In the genomic region with DNA sequence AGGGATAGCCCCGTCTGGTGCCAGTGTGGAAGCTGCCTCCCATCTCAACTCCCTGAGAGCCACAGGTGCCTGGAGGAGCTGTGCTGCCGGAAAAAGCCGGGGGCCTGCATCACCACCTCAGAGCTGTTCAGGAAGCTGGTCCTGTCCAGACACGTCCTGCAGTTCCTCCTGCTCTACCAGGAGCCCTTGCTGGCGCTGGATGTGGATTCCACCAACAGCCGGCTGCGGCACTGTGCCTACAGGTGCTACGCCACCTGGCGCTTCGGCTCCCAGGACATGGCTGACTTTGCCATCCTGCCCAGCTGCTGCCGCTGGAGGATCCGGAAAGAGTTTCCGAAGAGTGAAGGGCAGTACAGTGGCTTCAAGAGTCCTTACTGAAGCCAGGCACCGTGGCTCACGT, we compare ENCODE assay signal across 1 cellular context.
TF ChIP-seq lines count a peak whose summit lies in the region.

No MANE protein-coding gene starts in this region.

TF ChIP-seq in WTC11, 78 proteins besides CTCF, POLR2A, EP300 and RAD21 (continued from another document):
- TF ChIP-seq, protein P1, sequence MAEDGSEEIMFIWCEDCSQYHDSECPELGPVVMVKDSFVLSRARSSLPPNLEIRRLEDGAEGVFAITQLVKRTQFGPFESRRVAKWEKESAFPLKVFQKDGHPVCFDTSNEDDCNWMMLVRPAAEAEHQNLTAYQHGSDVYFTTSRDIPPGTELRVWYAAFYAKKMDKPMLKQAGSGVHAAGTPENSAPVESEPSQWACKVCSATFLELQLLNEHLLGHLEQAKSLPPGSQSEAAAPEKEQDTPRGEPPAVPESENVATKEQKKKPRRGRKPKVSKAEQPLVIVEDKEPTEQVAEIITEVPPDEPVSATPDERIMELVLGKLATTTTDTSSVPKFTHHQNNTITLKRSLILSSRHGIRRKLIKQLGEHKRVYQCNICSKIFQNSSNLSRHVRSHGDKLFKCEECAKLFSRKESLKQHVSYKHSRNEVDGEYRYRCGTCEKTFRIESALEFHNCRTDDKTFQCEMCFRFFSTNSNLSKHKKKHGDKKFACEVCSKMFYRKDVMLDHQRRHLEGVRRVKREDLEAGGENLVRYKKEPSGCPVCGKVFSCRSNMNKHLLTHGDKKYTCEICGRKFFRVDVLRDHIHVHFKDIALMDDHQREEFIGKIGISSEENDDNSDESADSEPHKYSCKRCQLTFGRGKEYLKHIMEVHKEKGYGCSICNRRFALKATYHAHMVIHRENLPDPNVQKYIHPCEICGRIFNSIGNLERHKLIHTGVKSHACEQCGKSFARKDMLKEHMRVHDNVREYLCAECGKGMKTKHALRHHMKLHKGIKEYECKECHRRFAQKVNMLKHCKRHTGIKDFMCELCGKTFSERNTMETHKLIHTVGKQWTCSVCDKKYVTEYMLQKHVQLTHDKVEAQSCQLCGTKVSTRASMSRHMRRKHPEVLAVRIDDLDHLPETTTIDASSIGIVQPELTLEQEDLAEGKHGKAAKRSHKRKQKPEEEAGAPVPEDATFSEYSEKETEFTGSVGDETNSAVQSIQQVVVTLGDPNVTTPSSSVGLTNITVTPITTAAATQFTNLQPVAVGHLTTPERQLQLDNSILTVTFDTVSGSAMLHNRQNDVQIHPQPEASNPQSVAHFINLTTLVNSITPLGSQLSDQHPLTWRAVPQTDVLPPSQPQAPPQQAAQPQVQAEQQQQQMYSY (CRISPR knock-in tag; IDR thresholded peaks at IDR 0.05), result no peak
- TF ChIP-seq FOXK1 (CRISPR knock-in tag; IDR thresholded peaks at IDR 0.05) (no peak), ZNF671 (CRISPR knock-in tag; IDR thresholded peaks at IDR 0.05) (no peak), NFATC4 (CRISPR knock-in tag; IDR thresholded peaks at IDR 0.05) (no peak)
